ENCODE assay signal across 9 cellular contexts in genomic region chr6:108565091-108565766, GRCh38. TPM values are rescaled to one million over a fixed set of nuclear protein-coding genes. Genes with fewer than 3 reads are reported as not detected.
A peak's percentile ranks its signal among the peaks of the same experiment; 100 is the strongest.
DNase-seq lines count a peak whose midpoint lies in the region; ATAC-seq and TF ChIP-seq lines count a peak whose summit lies in the region.
"Had no signal": no experiment of that assay in that cellular context is flagged by ENCODE, and none has a peak within 500 bp of the region (broad histone marks: within the 10 kb centered on the region; RNA-seq: fewer than 3 reads in every experiment).

No MANE protein-coding gene starts in this region.

- DNase-seq in SHP77 treated with DMSO at 0.1 percent for 48 hours (lab: John Stamatoyannopoulos, UW) (peak; percentile 23), epithelial cell of proximal tubule (ENCODE audit: low read depth) (no peak), putamen (ENCODE audit: low spot score) (no peak), islet precursor cell (no peak)
- DNase-seq in stimulated activated naive CD8-positive, alpha-beta T cell treated with anti-CD3 and anti-CD28 coated beads, Interleukin-15, amount 100 ng/mL, for 72 hours: no peak

- H3K27ac Mint-ChIP-seq in stimulated activated naive CD8-positive, alpha-beta T cell treated with anti-CD3 and anti-CD28 coated beads, Interleukin-15, amount 100 ng/mL, for 72 hours: peak overlapping the region; percentile 7 to 9

- H3K36me3 ChIP-seq in ACC112 (ENCODE audit: insufficient read depth, low read length): peaks cover 15% of the 10 kb centered on the region

- TF ChIP-seq CTCF in epithelial cell of proximal tubule (conservative IDR thresholded peaks at IDR 0.05; ENCODE audit: low read depth, low read length): no peak

- no peak overlapping the region for H2AFZ ChIP-seq in ACC112 (ENCODE audit: low read length, unreplicated experiment)

- peak; percentile 80 for ATAC-seq in GM18907 (IDR thresholded peaks at IDR 0.05; ENCODE audit: unreplicated experiment)
- peak; percentile 69 for ATAC-seq in HG03095 (IDR thresholded peaks at IDR 0.05; ENCODE audit: unreplicated experiment)
- peak; percentile 84 for ATAC-seq in stimulated activated naive CD8-positive, alpha-beta T cell treated with anti-CD3 and anti-CD28 coated beads, Interleukin-15, amount 100 ng/mL, for 72 hours

- peaks cover 34% of the 10 kb centered on the region for H3K4me1 ChIP-seq in ACC112 (ENCODE audit: control insufficient read depth, insufficient read depth, low read length, unreplicated experiment)

- H3K27ac ChIP-seq in ACC112 (ENCODE audit: low read depth, low read length): peak overlapping the region; percentile 91
- H3K27ac ChIP-seq: foreskin keratinocyte had no signal

- H3K4me3 Mint-ChIP-seq in stimulated activated naive CD8-positive, alpha-beta T cell treated with anti-CD3 and anti-CD28 coated beads, Interleukin-15, amount 100 ng/mL, for 72 hours: peak overlapping the region; percentile 42 to 56

- no peaks in the 10 kb centered on the region for H3K9me3 Mint-ChIP-seq in stimulated activated naive CD8-positive, alpha-beta T cell treated with anti-CD3 and anti-CD28 coated beads, Interleukin-15, amount 100 ng/mL, for 72 hours

- no peaks in the 10 kb centered on the region for H3K27me3 ChIP-seq in ACC112 (ENCODE audit: insufficient read depth, low read length)
- H3K27me3 ChIP-seq: foreskin keratinocyte had no signal

- peaks cover 77% of the 10 kb centered on the region for H3K79me2 ChIP-seq in ACC112 (ENCODE audit: control insufficient read depth, insufficient read depth, low read length, unreplicated experiment)

- peaks cover 20% of the 10 kb centered on the region for H3K27me3 Mint-ChIP-seq in stimulated activated naive CD8-positive, alpha-beta T cell treated with anti-CD3 and anti-CD28 coated beads, Interleukin-15, amount 100 ng/mL, for 72 hours

- H3K4me3 ChIP-seq in ACC112 (ENCODE audit: low read depth, low read length) (peak overlapping the region; percentile 99), epithelial cell of proximal tubule (ENCODE audit: low read depth, low read length) (peak overlapping the region; percentile 5)

- H3K4me1 Mint-ChIP-seq in stimulated activated naive CD8-positive, alpha-beta T cell treated with anti-CD3 and anti-CD28 coated beads, Interleukin-15, amount 100 ng/mL, for 72 hours: peaks cover 52% of the 10 kb centered on the region

RNA-seq across cellular contexts. Expression of gene FOXO3, which starts 4.5 kb away (rescaled TPM):
- 16.8 TPM in 2 replicates for total RNA-seq in epithelial cell of proximal tubule
